ENCODE assay signal across 8 cellular contexts in the genomic region with DNA sequence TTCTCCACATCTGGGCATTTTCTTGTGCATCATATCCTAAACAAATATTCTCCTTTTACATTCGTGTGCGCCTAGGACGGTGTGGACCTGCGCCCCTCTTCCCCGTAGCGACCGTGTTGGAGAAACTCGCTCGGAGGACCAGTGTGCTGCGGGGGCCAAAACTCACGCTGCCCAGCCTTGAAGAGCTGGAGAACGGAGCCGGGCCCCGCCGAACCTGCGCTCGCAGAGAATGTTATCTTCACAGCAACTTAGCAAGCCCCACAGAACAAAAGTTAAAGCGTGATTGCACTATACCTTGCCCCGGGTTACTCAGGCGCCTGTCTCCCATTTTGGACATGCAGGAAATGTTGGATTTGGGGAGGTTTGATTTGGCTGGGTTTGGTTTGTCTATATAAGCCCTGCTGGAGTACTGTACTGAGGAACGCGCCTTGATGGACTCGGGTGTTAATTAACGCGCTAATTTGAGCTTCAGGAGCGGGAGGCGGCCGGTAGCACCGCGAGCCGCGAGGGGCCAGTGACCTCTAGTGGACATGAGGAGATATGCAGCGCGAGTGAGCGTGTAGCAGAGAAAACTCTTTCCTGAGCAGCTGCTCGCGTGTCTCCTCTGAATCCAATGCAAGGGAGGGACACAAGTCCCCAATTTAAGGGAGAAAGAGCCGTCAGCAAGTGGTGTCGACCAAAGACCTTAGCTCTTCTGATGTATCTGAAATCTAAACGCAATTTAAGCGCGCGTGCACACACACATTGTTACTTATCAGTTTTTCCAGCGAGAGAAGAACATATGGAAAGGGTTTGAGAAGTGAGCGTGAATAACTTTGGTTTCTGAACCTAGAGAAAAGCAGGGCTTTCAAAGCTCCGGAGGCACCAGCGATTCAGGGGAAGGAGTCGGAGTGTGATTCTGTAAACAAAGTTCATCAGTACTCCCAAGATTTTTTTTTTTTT.
DNase-seq lines count a peak whose midpoint lies in the region; ATAC-seq and TF ChIP-seq lines count a peak whose summit lies in the region.

No MANE protein-coding gene starts in this region.

- peaks cover 13% of the 10 kb centered on the region for H3K27me3 ChIP-seq in HL-60 (ENCODE audit: insufficient read depth, poor library complexity, severe bottlenecking)
- H3K27me3 ChIP-seq in thoracic aorta (replicated peaks; ENCODE audit: insufficient read depth) = peaks cover 50% of the 10 kb centered on the region

- TF ChIP-seq CTCF in HL-60 (IDR thresholded peaks at IDR 0.05; ENCODE audit: insufficient read depth, low read length) (peak; percentile 57), foreskin fibroblast (IDR thresholded peaks at IDR 0.05; ENCODE audit: low read depth, low read length) (peak; percentile 95), thoracic aorta (IDR thresholded peaks at IDR 0.05) (peak; percentile 94)

- no peaks in the 10 kb centered on the region for H3K9me3 ChIP-seq in thoracic aorta

- DNase-seq in DMS114 treated with DMSO at 0.1 percent for 48 hours (lab: John Stamatoyannopoulos, UW; ENCODE audit: unreplicated experiment) = peak; percentile 45
- peak in 1 of 2 experiments; percentile 45 for DNase-seq in HL-60 (ENCODE audit: low read depth in 1 of 2, low spot score in 1 of 2)
- DNase-seq in RPMI7951 (ENCODE audit: low read depth) = peak; percentile 64
- peak; percentile 85 for DNase-seq in activated effector memory CD4-positive, alpha-beta T cell treated with anti-CD3 and anti-CD28 coated beads, Interleukin-2, amount 50 U/mL, for 16 hours
- DNase-seq in foreskin fibroblast = peak; percentile 43 to 82
- peak in 38 of 56 donors; percentile 33 to 91 (median 78) for DNase-seq in nucleus accumbens (lab: John Stamatoyannopoulos, UW)
- DNase-seq in thoracic aorta (ENCODE audit: low spot score) = no peak

- no peaks in the 10 kb centered on the region for H3K36me3 ChIP-seq in thoracic aorta

- no peak overlapping the region for H3K4me3 ChIP-seq in HL-60 (replicated peaks; ENCODE audit: insufficient read depth, low read length)
- H3K4me3 ChIP-seq in foreskin fibroblast (ENCODE audit: low read depth in 1 of 2, low read length in 2 of 2) = peak overlapping the region; percentile 11 to 47
- peak overlapping the region; percentile 66 for H3K4me3 ChIP-seq in thoracic aorta

- H3K27ac ChIP-seq in HL-60 (replicated peaks) (no peak overlapping the region), thoracic aorta (no peak overlapping the region)

- ATAC-seq in GM21367 (IDR thresholded peaks at IDR 0.05; ENCODE audit: unreplicated experiment) = peak; percentile 90
- ATAC-seq in thoracic aorta (ENCODE audit: insufficient number of reproducible peaks, low FRiP score, low read depth) = no peak

- peaks cover 6 to 22% of the 10 kb centered on the region in 2 donors for H3K4me1 ChIP-seq in thoracic aorta (ENCODE audit: control insufficient read depth in 1 of 2, low read depth in 2 of 2)
